Comparison of ENCODE assay signal across 18 cellular contexts in genomic region chr10:29667191-29667590, GRCh38.
"Had no signal": no experiment of that assay in that cellular context is flagged by ENCODE, and none has a peak within 500 bp of the region (broad histone marks: within the 10 kb centered on the region; RNA-seq: fewer than 3 reads in every experiment).

No MANE protein-coding gene starts in this region.

- H3K27me3 Mint-ChIP-seq: activated CD4-positive, alpha-beta T cell treated with anti-CD3 and anti-CD28 coated beads for 36 hours; activated naive CD4-positive, alpha-beta T cell treated with anti-CD3 and anti-CD28 coated beads, Interleukin-2, amount 50 U/mL, for 24 hours; naive B cell; T-helper 17 cell had no signal

- H3K27ac Mint-ChIP-seq: activated CD4-positive, alpha-beta memory T cell treated with anti-CD3 and anti-CD28 coated beads, Interleukin-2, amount 10 ng/mL, durations not matched to agents 7 days and 5 days; activated CD4-positive, alpha-beta T cell treated with anti-CD3 and anti-CD28 coated beads for 36 hours; activated naive CD4-positive, alpha-beta T cell treated with anti-CD3 and anti-CD28 coated beads, Interleukin-2, amount 50 U/mL, for 24 hours; naive B cell; stimulated activated effector memory CD8-positive, alpha-beta T cell treated with anti-CD3 and anti-CD28 coated beads, Interleukin-12 subunit alpha, Interleukin-12 subunit beta, amount 100 ng/mL, for 72 hours; T-helper 17 cell had no signal

- H3K4me3 Mint-ChIP-seq: activated CD4-positive, alpha-beta memory T cell treated with anti-CD3 and anti-CD28 coated beads, Interleukin-2, amount 10 ng/mL, durations not matched to agents 7 days and 5 days; activated CD4-positive, alpha-beta T cell treated with anti-CD3 and anti-CD28 coated beads for 36 hours; activated naive CD4-positive, alpha-beta T cell treated with anti-CD3 and anti-CD28 coated beads, Interleukin-2, amount 50 U/mL, for 24 hours; activated T-cell treated with anti-CD3 and anti-CD28 coated beads, Interleukin-2, amount 50 U/mL, for 4 hours; naive B cell; stimulated activated effector memory CD8-positive, alpha-beta T cell treated with anti-CD3 and anti-CD28 coated beads, Interleukin-12 subunit alpha, Interleukin-12 subunit beta, amount 100 ng/mL, for 72 hours; T-helper 17 cell had no signal

- H3K4me1 ChIP-seq: adrenal gland, uterus had no signal

- H3K4me3 ChIP-seq: adrenal gland, cardiac muscle cell, esophagus squamous epithelium, lung, thyroid gland, uterus had no signal

- H3K4me1 Mint-ChIP-seq: activated CD4-positive, alpha-beta memory T cell treated with anti-CD3 and anti-CD28 coated beads, Interleukin-2, amount 10 ng/mL, durations not matched to agents 7 days and 5 days; naive B cell had no signal

- H3K27me3 ChIP-seq: adrenal gland, cardiac muscle cell, esophagus squamous epithelium, thyroid gland, uterus had no signal

- ATAC-seq: activated CD4-positive, alpha-beta T cell treated with anti-CD3 and anti-CD28 coated beads for 36 hours; activated T-cell treated with anti-CD3 and anti-CD28 coated beads, Interleukin-2, amount 50 U/mL, for 4 hours; stimulated activated effector memory CD8-positive, alpha-beta T cell treated with anti-CD3 and anti-CD28 coated beads, Interleukin-12 subunit alpha, Interleukin-12 subunit beta, amount 100 ng/mL, for 72 hours; T-helper 17 cell had no signal

- H3K36me3 Mint-ChIP-seq: naive B cell; stimulated activated effector memory CD8-positive, alpha-beta T cell treated with anti-CD3 and anti-CD28 coated beads, Interleukin-12 subunit alpha, Interleukin-12 subunit beta, amount 100 ng/mL, for 72 hours had no signal

- H3K9me3 ChIP-seq: adrenal gland, esophagus squamous epithelium, thyroid gland, uterus had no signal

- DNase-seq: activated CD4-positive, alpha-beta memory T cell treated with anti-CD3 and anti-CD28 coated beads, Interleukin-2, amount 10 ng/mL, durations not matched to agents 7 days and 5 days; activated CD4-positive, alpha-beta T cell treated with anti-CD3 and anti-CD28 coated beads for 36 hours; activated effector memory CD4-positive, alpha-beta T cell treated with Interleukin-2 at 50 U/mL for 16 hours; activated T-cell treated with anti-CD3 and anti-CD28 coated beads, Interleukin-2, amount 50 U/mL, for 4 hours; adrenal gland; esophagus squamous epithelium; foreskin melanocyte; head of caudate nucleus; naive B cell; stimulated activated CD4-positive, alpha-beta T cell treated with anti-CD3 and anti-CD28 coated beads, Interleukin-2, amount 100 ng/mL, for 24 hours; T-helper 17 cell; thyroid gland; uterus; WERI-Rb-1 had no signal

- H3K36me3 ChIP-seq: adrenal gland, cardiac muscle cell, thyroid gland, uterus, WERI-Rb-1 had no signal

- H3K27ac ChIP-seq: adrenal gland, cardiac muscle cell, thyroid gland, WERI-Rb-1 had no signal

- H3K9me3 Mint-ChIP-seq: activated CD4-positive, alpha-beta memory T cell treated with anti-CD3 and anti-CD28 coated beads, Interleukin-2, amount 10 ng/mL, durations not matched to agents 7 days and 5 days; activated naive CD4-positive, alpha-beta T cell treated with anti-CD3 and anti-CD28 coated beads, Interleukin-2, amount 50 U/mL, for 24 hours; activated T-cell treated with anti-CD3 and anti-CD28 coated beads, Interleukin-2, amount 50 U/mL, for 4 hours; stimulated activated effector memory CD8-positive, alpha-beta T cell treated with anti-CD3 and anti-CD28 coated beads, Interleukin-12 subunit alpha, Interleukin-12 subunit beta, amount 100 ng/mL, for 72 hours had no signal
